Comparison of ENCODE assay signal across 22 cellular contexts in genomic region chr16:88582912-88583575, GRCh38. TPM values are rescaled to one million over a fixed set of nuclear protein-coding genes. Genes with fewer than 3 reads are reported as not detected.
"Had no signal": no experiment of that assay in that cellular context is flagged by ENCODE, and none has a peak within 500 bp of the region (broad histone marks: within the 10 kb centered on the region; RNA-seq: fewer than 3 reads in every experiment).

No MANE protein-coding gene starts in this region.

- H3K4me3 ChIP-seq: heart right ventricle, thoracic aorta, upper lobe of left lung had no signal

- H3K27ac Mint-ChIP-seq: natural killer cell treated with Interleukin-12 subunit alpha and Interleukin-12 subunit beta and Interleukin-15 and Interleukin-18, amount 100 ng/mL, for 72 hours; progenitor cell of endocrine pancreas had no signal

- DNase-seq: activated effector memory CD4-positive, alpha-beta T cell treated with Interleukin-2 at 50 U/mL for 16 hours; activated naive CD4-positive, alpha-beta T cell treated with anti-CD3 and anti-CD28 coated beads, Interleukin-2, amount 50 U/mL, for 16 hours; activated T-cell treated with anti-CD3 and anti-CD28 coated beads, Interleukin-2, amount 50 U/mL, for 4 hours; central memory CD4-positive, alpha-beta T cell; dermis blood vessel endothelial cell; effector CD8-positive, alpha-beta T cell; erythroblast; foreskin fibroblast; heart right ventricle; islet precursor cell; left cardiac atrium; midbrain; retina; stimulated activated CD4-positive, alpha-beta T cell treated with anti-CD3 and anti-CD28 coated beads, Interleukin-2, amount 100 ng/mL, for 48 hours; stimulated activated naive CD4-positive, alpha-beta T cell treated with Interleukin-2 at 50 U/mL for 16 hours; upper lobe of left lung had no signal

- H3K9me3 Mint-ChIP-seq: activated T-cell treated with anti-CD3 and anti-CD28 coated beads, Interleukin-2, amount 50 U/mL, for 4 hours; natural killer cell treated with Interleukin-12 subunit alpha and Interleukin-12 subunit beta and Interleukin-15 and Interleukin-18, amount 100 ng/mL, for 72 hours had no signal

- H3K36me3 Mint-ChIP-seq: natural killer cell treated with Interleukin-12 subunit alpha and Interleukin-12 subunit beta and Interleukin-15 and Interleukin-18, amount 100 ng/mL, for 72 hours had no signal

- H3K27me3 Mint-ChIP-seq: natural killer cell treated with Interleukin-12 subunit alpha and Interleukin-12 subunit beta and Interleukin-15 and Interleukin-18, amount 100 ng/mL, for 72 hours; progenitor cell of endocrine pancreas had no signal

- H3K4me3 Mint-ChIP-seq: activated T-cell treated with anti-CD3 and anti-CD28 coated beads, Interleukin-2, amount 50 U/mL, for 4 hours; natural killer cell treated with Interleukin-12 subunit alpha and Interleukin-12 subunit beta and Interleukin-15 and Interleukin-18, amount 100 ng/mL, for 72 hours had no signal

- ATAC-seq: heart right ventricle; left cardiac atrium; natural killer cell treated with Interleukin-12 subunit alpha and Interleukin-12 subunit beta and Interleukin-15 and Interleukin-18, amount 100 ng/mL, for 72 hours had no signal

RNA-seq across cellular contexts. Expression of gene IL17C, which starts 55.3 kb away (rescaled TPM):
- total RNA-seq: activated T-cell treated with anti-CD3 and anti-CD28 coated beads, Interleukin-2, amount 50 U/mL, for 4 hours; dermis blood vessel endothelial cell; fibroblast of lung; heart right ventricle; left cardiac atrium; liver; osteocyte had no signal
- polyA plus RNA-seq: fibroblast of lung, heart right ventricle, liver had no signal
